In the genomic region with DNA sequence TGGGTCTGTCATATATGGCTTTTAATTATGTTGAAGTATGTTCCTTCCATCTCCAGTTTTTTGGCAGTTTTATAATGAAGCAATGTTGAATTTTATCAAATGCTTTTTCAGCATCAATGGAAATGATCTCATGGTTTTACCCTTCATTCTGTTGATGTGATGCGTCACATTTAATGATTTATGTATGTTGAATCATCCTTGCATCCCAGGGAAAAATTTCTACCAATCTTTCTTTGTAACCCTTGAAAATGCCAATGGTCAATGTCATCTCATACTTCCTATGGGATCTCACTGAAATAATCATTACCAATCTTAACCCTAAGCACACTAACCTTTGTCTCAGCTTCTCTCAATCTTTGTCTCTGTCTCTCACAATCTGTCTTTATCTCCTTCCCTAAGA, we compare ENCODE assay signal across 16 cellular contexts.
DNase-seq lines count a peak whose midpoint lies in the region; ATAC-seq and TF ChIP-seq lines count a peak whose summit lies in the region.
"Had no signal": no experiment of that assay in that cellular context is flagged by ENCODE, and none has a peak within 500 bp of the region (broad histone marks: within the 10 kb centered on the region; RNA-seq: fewer than 3 reads in every experiment).

No MANE protein-coding gene starts in this region.

- H3K4me3 Mint-ChIP-seq in progenitor cell of endocrine pancreas (ENCODE audit: low read depth) (no peak overlapping the region), mesothelial cell of epicardium (no peak overlapping the region)

- H3K27me3 Mint-ChIP-seq in progenitor cell of endocrine pancreas (no peaks in the 10 kb centered on the region), mesothelial cell of epicardium (ENCODE audit: low read depth) (no peaks in the 10 kb centered on the region)

- TF ChIP-seq CTCF in AG04450 (IDR thresholded peaks at IDR 0.05; ENCODE audit: low read depth, low read length) (no peak), foreskin keratinocyte (conservative IDR thresholded peaks at IDR 0.05) (no peak), progenitor cell of endocrine pancreas (IDR thresholded peaks at IDR 0.05; ENCODE audit: unreplicated experiment) (no peak), mesothelial cell of epicardium (IDR thresholded peaks at IDR 0.05; ENCODE audit: unreplicated experiment) (no peak)

- H3K27ac Mint-ChIP-seq in progenitor cell of endocrine pancreas: no peak overlapping the region
- H3K27ac Mint-ChIP-seq in mesothelial cell of epicardium: no peak overlapping the region

- no peaks in the 10 kb centered on the region for H3K36me3 Mint-ChIP-seq in progenitor cell of endocrine pancreas (ENCODE audit: insufficient read depth)
- peaks cover 3% of the 10 kb centered on the region for H3K36me3 Mint-ChIP-seq in mesothelial cell of epicardium

- peaks cover 5% of the 10 kb centered on the region for H3K4me1 ChIP-seq in foreskin keratinocyte
- H3K4me1 ChIP-seq: esophagus squamous epithelium had no signal

- H3K27ac ChIP-seq in AG04450 (ENCODE audit: low read depth, low read length): no peak overlapping the region
- H3K27ac ChIP-seq in foreskin keratinocyte: peak overlapping the region; percentile 59
- H3K27ac ChIP-seq: brain microvascular endothelial cell, esophagus squamous epithelium had no signal

- POLR2A ChIA-PET in AG04450 (lab: Yijun Ruan, JAX): no interaction called here

- no peak overlapping the region for H3K4me3 ChIP-seq in AG04450 (ENCODE audit: low read depth, low read length)
- H3K4me3 ChIP-seq: esophagus squamous epithelium had no signal

- H3K9me3 ChIP-seq in AG04450 (ENCODE audit: control insufficient read depth, insufficient read depth, low read length): peaks cover 4% of the 10 kb centered on the region
- H3K9me3 ChIP-seq: esophagus squamous epithelium had no signal

- peak; percentile 68 for DNase-seq in AG04450 (ENCODE audit: low read depth, low spot score)
- DNase-seq in HCEC 1CT: peak; percentile 5
- DNase-seq in foreskin keratinocyte: peak; percentile 66 to 90
- no peak for DNase-seq in progenitor cell of endocrine pancreas (ENCODE audit: low spot score, unreplicated experiment)
- DNase-seq in activated CD4-positive, alpha-beta T cell treated with anti-CD3 and anti-CD28 coated beads for 1 hour: no peak
- DNase-seq in mesothelial cell of epicardium (ENCODE audit: low spot score in 2 of 2, unreplicated experiment in 2 of 2): no peak
- DNase-seq: activated gamma-delta T cell, brain microvascular endothelial cell, esophagus squamous epithelium, hippocampal formation, NCI-H1436 treated with DMSO at 0.1 percent for 48 hours, NCI-H345, nucleus accumbens, substantia nigra had no signal

- ATAC-seq in SK-N-SH treated with all-trans-retinoic acid at 6 μM for 48 hours: peak; percentile 48; the same call in 2 of the 3 replicates
- ATAC-seq in foreskin keratinocyte: peak; percentile 98
- no peak for ATAC-seq in HG02981 (IDR thresholded peaks at IDR 0.05; ENCODE audit: unreplicated experiment)

- H3K4me1 Mint-ChIP-seq in progenitor cell of endocrine pancreas (ENCODE audit: low read depth): no peaks in the 10 kb centered on the region
- no peaks in the 10 kb centered on the region for H3K4me1 Mint-ChIP-seq in mesothelial cell of epicardium

- peaks cover 7% of the 10 kb centered on the region for H3K9me3 Mint-ChIP-seq in progenitor cell of endocrine pancreas (ENCODE audit: low read depth)
- H3K9me3 Mint-ChIP-seq in mesothelial cell of epicardium: peaks cover 26% of the 10 kb centered on the region

- CTCF ChIA-PET in AG04450 (lab: Charles Lee): no interaction called here

- H3K27me3 ChIP-seq in AG04450 (ENCODE audit: control insufficient read depth, insufficient read depth, low read length) (no peaks in the 10 kb centered on the region), foreskin keratinocyte (no peaks in the 10 kb centered on the region)
- H3K27me3 ChIP-seq: brain microvascular endothelial cell, esophagus squamous epithelium had no signal

TF ChIP-seq in SK-N-SH treated with all-trans-retinoic acid at 6 μM for 48 hours, 23 proteins besides CTCF, POLR2A, EP300 and RAD21:
- TF ChIP-seq ZC3H10 (CRISPR knock-in tag; IDR thresholded peaks at IDR 0.05) (0 out of 2 replicates have a peak, but pooled peaks have one; percentile 26), TOX (CRISPR knock-in tag; IDR thresholded peaks at IDR 0.05; ENCODE audit: borderline replicate concordance) (peak; percentile 76; the same call in 1 of the 2 replicates), ARNTL (CRISPR knock-in tag; IDR thresholded peaks at IDR 0.05; ENCODE audit: borderline replicate concordance, low read depth) (no peak)
- TF ChIP-seq, protein P1, sequence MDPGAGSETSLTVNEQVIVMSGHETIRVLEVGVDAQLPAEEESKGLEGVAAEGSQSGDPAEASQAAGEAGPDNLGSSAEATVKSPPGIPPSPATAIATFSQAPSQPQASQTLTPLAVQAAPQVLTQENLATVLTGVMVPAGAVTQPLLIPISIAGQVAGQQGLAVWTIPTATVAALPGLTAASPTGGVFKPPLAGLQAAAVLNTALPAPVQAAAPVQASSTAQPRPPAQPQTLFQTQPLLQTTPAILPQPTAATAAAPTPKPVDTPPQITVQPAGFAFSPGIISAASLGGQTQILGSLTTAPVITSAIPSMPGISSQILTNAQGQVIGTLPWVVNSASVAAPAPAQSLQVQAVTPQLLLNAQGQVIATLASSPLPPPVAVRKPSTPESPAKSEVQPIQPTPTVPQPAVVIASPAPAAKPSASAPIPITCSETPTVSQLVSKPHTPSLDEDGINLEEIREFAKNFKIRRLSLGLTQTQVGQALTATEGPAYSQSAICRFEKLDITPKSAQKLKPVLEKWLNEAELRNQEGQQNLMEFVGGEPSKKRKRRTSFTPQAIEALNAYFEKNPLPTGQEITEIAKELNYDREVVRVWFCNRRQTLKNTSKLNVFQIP (CRISPR knock-in tag; IDR thresholded peaks at IDR 0.05; ENCODE audit: borderline replicate concordance, low read depth): peak; percentile 19; the same call in 1 of the 2 replicates

Comparison
In these comparisons a context has a peak if more than half of its experiments do, and no peak if none do; other contexts are left out.
1. DNase-seq: peak in AG04450 (single experiment), HCEC 1CT (single experiment) and foreskin keratinocyte (2 of 2); none in progenitor cell of endocrine pancreas (single experiment), activated CD4-positive, alpha-beta T cell treated with anti-CD3 and anti-CD28 coated beads for 1 hour (single experiment) and mesothelial cell of epicardium (0 of 2).